In genomic region chr14:24300326-24300980, GRCh38 we compare ENCODE assay signal across 8 cellular contexts. TPM values are rescaled to one million over a fixed set of nuclear protein-coding genes. Genes with fewer than 3 reads are reported as not detected.
A peak's percentile ranks its signal among the peaks of the same experiment; 100 is the strongest.
DNase-seq lines count a peak whose midpoint lies in the region; ATAC-seq, FAIRE-seq and TF ChIP-seq lines count a peak whose summit lies in the region.

No MANE protein-coding gene starts in this region.

- ATAC-seq in GM18505 (IDR thresholded peaks at IDR 0.05; ENCODE audit: unreplicated experiment): no peak
- ATAC-seq in GM18861 (IDR thresholded peaks at IDR 0.05; ENCODE audit: unreplicated experiment): no peak

- H3K27ac ChIP-seq in HEK293 (ENCODE audit: extremely low read depth, low read depth, low read length): peak overlapping the region; percentile 55; the same call in 1 of the 2 replicates
- H3K27ac ChIP-seq in iPS DF 6.9 (ENCODE audit: low read length): no peak overlapping the region
- H3K27ac ChIP-seq in small intestine (ENCODE audit: low read depth in 1 of 2, low read length in 1 of 2): peak overlapping the region; percentile 79 to 88

- POLR2A ChIA-PET in HEK293 (lab: Yijun Ruan, JAX): interaction anchor here (0.6 to 5.4 kb wide), 8 partner anchors 8 to 762 kb away, joined by 3 to 62 read pairs (median 5); partner anchors contain the start of genes CIDEB, EMC9, MDP1 and RABGGTA
- POLR2A ChIA-PET in activated CD4-positive, alpha-beta memory T cell treated with anti-CD3 and anti-CD28 coated beads, Interleukin-2, amount 10 ng/mL, durations not matched to agents 7 days and 5 days (lab: Charles Lee): interaction anchor here (0.6 to 7.3 kb wide), 18 partner anchors 10 to 242 kb away, joined by 3 to 97 read pairs (median 5); partner anchors contain the start of genes CBLN3, CHMP4A, CIDEB and IPO4

- TF ChIP-seq POLR2A in GM18505 (IDR thresholded peaks at IDR 0.05; ENCODE audit: borderline replicate concordance, extremely low read depth, insufficient read depth, insufficient read length): no peak

- H3K4me3 ChIP-seq in HEK293 (ENCODE audit: low read depth, low read length) (peak overlapping the region; percentile 85), iPS DF 6.9 (ENCODE audit: low read length) (peak overlapping the region; percentile 81), small intestine (ENCODE audit: low read depth in 1 of 2, low read length in 2 of 2) (peak overlapping the region; percentile 80 to 88)

- peaks cover 60% of the 10 kb centered on the region for H3K4me1 Mint-ChIP-seq in activated CD4-positive, alpha-beta memory T cell treated with anti-CD3 and anti-CD28 coated beads, Interleukin-2, amount 10 ng/mL, durations not matched to agents 7 days and 5 days

- peak overlapping the region; percentile 84 for H3K27ac Mint-ChIP-seq in activated CD4-positive, alpha-beta memory T cell treated with anti-CD3 and anti-CD28 coated beads, Interleukin-2, amount 10 ng/mL, durations not matched to agents 7 days and 5 days

- H3K27me3 ChIP-seq in iPS DF 6.9 (ENCODE audit: control insufficient read depth, insufficient read depth, low read length) (no peaks in the 10 kb centered on the region), small intestine (ENCODE audit: control insufficient read depth in 2 of 2, insufficient read depth in 2 of 2, low read length in 2 of 2) (no peaks in the 10 kb centered on the region)

- CTCF ChIA-PET in HEK293 (lab: Yijun Ruan, JAX): interaction anchor here (0.7 to 5.7 kb wide), 9 partner anchors 8 to 86 kb away, joined by 3 to 133 read pairs (median 3); partner anchors contain the start of genes CIDEB, LTB4R2 and TINF2
- CTCF ChIA-PET in activated CD4-positive, alpha-beta memory T cell treated with anti-CD3 and anti-CD28 coated beads, Interleukin-2, amount 10 ng/mL, durations not matched to agents 7 days and 5 days (lab: Charles Lee): interaction anchor here (0.9 to 7.7 kb wide), 9 partner anchors 9 to 208 kb away, joined by 3 to 213 read pairs (median 29); partner anchors contain the start of genes CIDEB, LTB4R, LTB4R2 and RABGGTA

- peaks cover 49% of the 10 kb centered on the region for H3K36me3 Mint-ChIP-seq in activated CD4-positive, alpha-beta memory T cell treated with anti-CD3 and anti-CD28 coated beads, Interleukin-2, amount 10 ng/mL, durations not matched to agents 7 days and 5 days (ENCODE audit: low read depth)

- TF ChIP-seq CTCF in HEK293 (tag by site-specific recombination; IDR thresholded peaks at IDR 0.05): no peak

- no peaks in the 10 kb centered on the region for H3K9me3 Mint-ChIP-seq in activated CD4-positive, alpha-beta memory T cell treated with anti-CD3 and anti-CD28 coated beads, Interleukin-2, amount 10 ng/mL, durations not matched to agents 7 days and 5 days

- no peaks in the 10 kb centered on the region for H3K9me3 ChIP-seq in HEK293 (ENCODE audit: control insufficient read depth, insufficient read depth, low read depth, low read length)
- no peaks in the 10 kb centered on the region for H3K9me3 ChIP-seq in iPS DF 6.9 (ENCODE audit: control insufficient read depth, insufficient read depth, low read length)
- H3K9me3 ChIP-seq in small intestine (ENCODE audit: control insufficient read depth, low read depth): no peaks in the 10 kb centered on the region

- peak overlapping the region; percentile 84 for H3K4me3 Mint-ChIP-seq in activated CD4-positive, alpha-beta memory T cell treated with anti-CD3 and anti-CD28 coated beads, Interleukin-2, amount 10 ng/mL, durations not matched to agents 7 days and 5 days

- peaks cover 12% of the 10 kb centered on the region for H3K4me1 ChIP-seq in HEK293 (ENCODE audit: control insufficient read depth, insufficient read depth, low read length)
- no peaks in the 10 kb centered on the region for H3K4me1 ChIP-seq in iPS DF 6.9 (ENCODE audit: control insufficient read depth, insufficient read depth, low read length)
- H3K4me1 ChIP-seq in small intestine (ENCODE audit: control insufficient read depth in 2 of 2, insufficient read depth in 1 of 2, low read depth in 1 of 2, low read length in 1 of 2): peaks cover 0 to 4% of the 10 kb centered on the region in 2 donors

- WGBS in iPS DF 6.9 (ENCODE audit: insufficient coverage, insufficient read length): no CpG with 5 or more reads among the region's 16 CpGs
- 14 to 27% (median 18%) methylated on average over 16 of the region's 16 CpGs for WGBS in small intestine, 3 donors

- H3K27me3 Mint-ChIP-seq in activated CD4-positive, alpha-beta memory T cell treated with anti-CD3 and anti-CD28 coated beads, Interleukin-2, amount 10 ng/mL, durations not matched to agents 7 days and 5 days: no peaks in the 10 kb centered on the region

- DNase-seq in activated CD4-positive, alpha-beta memory T cell treated with anti-CD3 and anti-CD28 coated beads, Interleukin-2, amount 10 ng/mL, durations not matched to agents 7 days and 5 days: no peak
- DNase-seq in iPS DF 6.9 (ENCODE audit: low read depth, low spot score): no peak
- no peak for DNase-seq in small intestine
- no peak for DNase-seq in HK-2 (ENCODE audit: unreplicated experiment)
- DNase-seq in AML-193 (lab: John Stamatoyannopoulos, UW): no peak

- H3K36me3 ChIP-seq in HEK293 (ENCODE audit: control insufficient read depth in 2 of 2, insufficient read depth in 1 of 2, low read length in 2 of 2) (peaks cover 26 to 61% of the 10 kb centered on the region in 2 experiments), iPS DF 6.9 (ENCODE audit: control insufficient read depth, insufficient read depth, low read length) (peaks cover 22% of the 10 kb centered on the region), small intestine (ENCODE audit: control insufficient read depth in 2 of 2, insufficient read depth in 2 of 2, low read length in 2 of 2) (peaks cover 18 to 26% of the 10 kb centered on the region in 2 donors)

- no peak for FAIRE-seq in small intestine (lab: Jason Lieb, UNC)

TF ChIP-seq in HEK293, 187 proteins besides CTCF, POLR2A, EP300 and RAD21:
- no peak for TF ChIP-seq ZNF549 (tag by site-specific recombination; IDR thresholded peaks at IDR 0.05)
- TF ChIP-seq ZNF513 (tag by site-specific recombination; IDR thresholded peaks at IDR 0.05): 0 out of 2 replicates have a peak, but pooled peaks have one; percentile 28

RNA-seq across cellular contexts. Expression of gene NOP9, which starts 0.8 kb away (rescaled TPM):
- total RNA-seq in activated CD4-positive, alpha-beta memory T cell treated with anti-CD3 and anti-CD28 coated beads, Interleukin-2, amount 10 ng/mL, durations not matched to agents 7 days and 5 days: 10 to 100 TPM; 25.8 to 27.7 TPM
- 10 to 100 TPM in 2 of 3 donors, 1 to 10 TPM in 1; 9.7 to 22.5 (median 14.3) TPM for polyA plus RNA-seq in small intestine

RNA-seq across cellular contexts. Expression of gene DHRS1, which starts 0.9 kb away (rescaled TPM):
- total RNA-seq in activated CD4-positive, alpha-beta memory T cell treated with anti-CD3 and anti-CD28 coated beads, Interleukin-2, amount 10 ng/mL, durations not matched to agents 7 days and 5 days: 10 to 100 TPM; 31.6 to 33.4 TPM
- polyA plus RNA-seq in small intestine: 10 to 100 TPM; 45.2 to 95.7 (median 68.6) TPM

RNA-seq across cellular contexts. Expression of gene CIDEB, which starts 7.3 kb away (rescaled TPM):
- 10 to 100 TPM; 38.4 to 39.6 TPM for total RNA-seq in activated CD4-positive, alpha-beta memory T cell treated with anti-CD3 and anti-CD28 coated beads, Interleukin-2, amount 10 ng/mL, durations not matched to agents 7 days and 5 days
- 100 to 1,000 TPM in 2 of 3 donors, 10 to 100 TPM in 1; 31.2 to 273 (median 195) TPM for polyA plus RNA-seq in small intestine

RNA-seq across cellular contexts. Expression of gene LTB4R2, which starts 9.5 kb away (rescaled TPM):
- 10 to 100 TPM; 18.5 to 19.6 TPM for total RNA-seq in activated CD4-positive, alpha-beta memory T cell treated with anti-CD3 and anti-CD28 coated beads, Interleukin-2, amount 10 ng/mL, durations not matched to agents 7 days and 5 days
- 1 to 10 TPM in 2 of 3 donors, under 1 TPM in 1; 0.89 to 2.7 (median 1.9) TPM for polyA plus RNA-seq in small intestine

RNA-seq across cellular contexts. Expression of gene LTB4R, which starts 10.8 kb away (rescaled TPM):
- 10 to 100 TPM; 36.1 to 37.9 TPM for total RNA-seq in activated CD4-positive, alpha-beta memory T cell treated with anti-CD3 and anti-CD28 coated beads, Interleukin-2, amount 10 ng/mL, durations not matched to agents 7 days and 5 days
- polyA plus RNA-seq in small intestine: 10 to 100 TPM in 2 of 3 donors, 1 to 10 TPM in 1; 9.8 to 37.0 (median 21.9) TPM
